Comparison of ENCODE assay signal across 9 cellular contexts in the genomic region with DNA sequence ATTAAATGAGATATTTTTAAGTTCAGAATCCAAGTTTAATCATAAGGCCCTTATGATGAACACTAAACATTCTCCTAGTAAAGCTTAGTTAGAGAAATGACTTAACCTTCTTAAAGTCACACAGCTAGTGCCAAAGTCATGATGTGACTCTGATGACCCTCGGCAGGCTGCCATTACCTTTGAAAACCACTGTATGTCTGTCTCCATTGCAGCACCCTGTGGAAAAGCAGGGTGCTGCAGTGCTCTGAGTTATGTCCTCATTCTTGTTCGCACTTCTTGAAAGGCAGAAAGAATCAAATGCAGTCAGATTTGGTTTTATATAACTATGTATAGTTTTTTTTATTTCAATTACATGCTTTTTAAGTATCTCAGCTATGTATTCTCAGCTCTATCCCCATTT.
DNase-seq lines count a peak whose midpoint lies in the region; ATAC-seq, FAIRE-seq and TF ChIP-seq lines count a peak whose summit lies in the region.
"Had no signal": no experiment of that assay in that cellular context is flagged by ENCODE, and none has a peak within 500 bp of the region (broad histone marks: within the 10 kb centered on the region; RNA-seq: fewer than 3 reads in every experiment).

No MANE protein-coding gene starts in this region.

- no peak overlapping the region for H3K4me2 ChIP-seq in GM12878 (ENCODE audit: control insufficient read depth, insufficient read depth)

- no peak overlapping the region for H3K4me3 Mint-ChIP-seq in stimulated activated naive B cell treated with anti-CD40 and anti-IgM and Interleukin-4, amounts not matched to agents 10 μg/mL and 1 μg/mL and 100 μg/mL, for 72 hours
- no peak overlapping the region for H3K4me3 Mint-ChIP-seq in progenitor cell of endocrine pancreas (ENCODE audit: low read depth)

- no peaks in the 10 kb centered on the region for H3K9me3 Mint-ChIP-seq in stimulated activated naive B cell treated with anti-CD40 and anti-IgM and Interleukin-4, amounts not matched to agents 10 μg/mL and 1 μg/mL and 100 μg/mL, for 72 hours
- no peaks in the 10 kb centered on the region for H3K9me3 Mint-ChIP-seq in progenitor cell of endocrine pancreas (ENCODE audit: low read depth)

- H3K27ac ChIP-seq in left ventricle myocardium inferior (replicated peaks), result no peak overlapping the region
- H3K27ac ChIP-seq in GM12878 (ENCODE audit: control insufficient read depth, insufficient read depth), result no peak overlapping the region
- H3K27ac ChIP-seq in substantia nigra (ENCODE audit: low read depth, low read length, poor library complexity, severe bottlenecking), result no peak overlapping the region

- WGBS in GM12878 (ENCODE audit: insufficient coverage, insufficient replicate concordance, low lambda C conversion rate, missing lambda C conversion rate), result 50% methylated on average over 2 of the region's 2 CpGs

- H3K27me3 ChIP-seq in left ventricle myocardium inferior (ENCODE audit: low read depth) (no peaks in the 10 kb centered on the region), GM12878 (replicated peaks in 1 of 2; ENCODE audit: control insufficient read depth in 2 of 2, insufficient read depth in 2 of 2, low read length in 1 of 2) (no peaks in the 10 kb centered on the region)

- no peaks in the 10 kb centered on the region for H4K20me1 ChIP-seq in GM12878 (ENCODE audit: control insufficient read depth, insufficient read depth)

- peaks cover 4 to 19% of the 10 kb centered on the region in 2 donors for H3K36me3 Mint-ChIP-seq in stimulated activated naive B cell treated with anti-CD40 and anti-IgM and Interleukin-4, amounts not matched to agents 10 μg/mL and 1 μg/mL and 100 μg/mL, for 72 hours
- H3K36me3 Mint-ChIP-seq in progenitor cell of endocrine pancreas (ENCODE audit: insufficient read depth), result no peaks in the 10 kb centered on the region

- POLR2A ChIA-PET in GM12878 (lab: Charles Lee), result no interaction called here

- RAD21 ChIA-PET in GM12878 (lab: Charles Lee; ENCODE audit: unreplicated experiment), result interaction anchor here (0.7 to 1.6 kb wide), 3 partner anchors 32 to 252 kb away, joined by 3 to 5 read pairs (median 4); no protein-coding TSS in a partner anchor

- no peak for TF ChIP-seq POLR2A in GM12878 (IDR thresholded peaks at IDR 0.05; ENCODE audit: low read depth, low read length)

- H3K4me1 Mint-ChIP-seq in stimulated activated naive B cell treated with anti-CD40 and anti-IgM and Interleukin-4, amounts not matched to agents 10 μg/mL and 1 μg/mL and 100 μg/mL, for 72 hours, result peaks cover 22 to 29% of the 10 kb centered on the region in 2 donors
- H3K4me1 Mint-ChIP-seq in progenitor cell of endocrine pancreas (ENCODE audit: low read depth), result no peaks in the 10 kb centered on the region

- H3K79me2 ChIP-seq in GM12878 (ENCODE audit: control insufficient read depth, insufficient read depth, low read length), result no peaks in the 10 kb centered on the region; the same call in 1 of the 2 replicates

- TF ChIP-seq RAD21 in GM12878 (IDR thresholded peaks at IDR 0.05; ENCODE audit: insufficient read depth, low read depth, low read length), result peak; percentile 71

- no peaks in the 10 kb centered on the region for H3K9me3 ChIP-seq in left ventricle myocardium inferior (replicated peaks)
- H3K9me3 ChIP-seq in GM12878 (replicated peaks; ENCODE audit: control insufficient read depth, insufficient read depth, low read length), result no peaks in the 10 kb centered on the region

- TF ChIP-seq EP300 in GM12878 (IDR thresholded peaks at IDR 0.05; ENCODE audit: borderline replicate concordance in 1 of 2, control insufficient read depth in 1 of 2, low read depth in 2 of 2, low read length in 2 of 2), result no peak

- peak; percentile 45 for TF ChIP-seq CTCF in left ventricle myocardium inferior (IDR thresholded peaks at IDR 0.05; ENCODE audit: borderline replicate concordance)
- TF ChIP-seq CTCF in GM12878 (IDR thresholded peaks at IDR 0.05 in 2 of 3, conservative IDR thresholded peaks at IDR 0.05 in 1 of 3; ENCODE audit: control insufficient read depth in 2 of 3, extremely low read depth in 1 of 3, insufficient read depth in 1 of 3, low read depth in 3 of 3, low read length in 3 of 3), result peak; percentile 28 to 51 (median 32); a peak in 3 of 6 replicates
- no peak for TF ChIP-seq CTCF in progenitor cell of endocrine pancreas (IDR thresholded peaks at IDR 0.05; ENCODE audit: unreplicated experiment)

- no TSS peak for BruUV-seq in GM12878 (replicated peaks; lab: Mats Ljungman, UMichigan)

- CTCF ChIA-PET in GM12878 (lab: Yijun Ruan, JAX), result interaction anchor here (1.0 to 2.0 kb wide), 6 partner anchors 9 to 247 kb away, joined by 3 to 7 read pairs (median 4); no protein-coding TSS in a partner anchor

- DNase-seq in left ventricle myocardium inferior, result no peak
- no peak for DNase-seq in cardiac septum (ENCODE audit: low spot score)
- DNase-seq in GM12878 (ENCODE audit: low read depth, low spot score), result no peak
- DNase-seq in stimulated activated naive B cell treated with anti-CD40 and anti-IgM and Interleukin-4, amounts not matched to agents 10 μg/mL and 1 μg/mL and 100 μg/mL, for 72 hours, result no peak
- DNase-seq in progenitor cell of endocrine pancreas (ENCODE audit: low spot score, unreplicated experiment), result no peak
- no peak for DNase-seq in substantia nigra (lab: John Stamatoyannopoulos, UW)
- no peak for DNase-seq in stimulated activated CD4-positive, alpha-beta T cell treated with anti-CD3 and anti-CD28 coated beads, Interleukin-12 subunit alpha, Interleukin-12 subunit beta, amount 100 ng/mL, for 4 hours
- DNase-seq: activated T-cell treated with anti-CD3 and anti-CD28 coated beads, Interleukin-2, amount 50 U/mL, for 1 hour had no signal

- intact Hi-C loops in left ventricle myocardium inferior (cut with micrococcal nuclease) (no loop called here), cardiac septum (cut with DNase I) (no loop called here), GM12878 (cut with micrococcal nuclease; ENCODE audit: unreplicated experiment) (no loop called here)

- H3K9ac ChIP-seq in GM12878 (ENCODE audit: control insufficient read depth, insufficient read depth, low read length), result no peak overlapping the region

- H3K36me3 ChIP-seq in left ventricle myocardium inferior (peaks cover 11% of the 10 kb centered on the region), GM12878 (ENCODE audit: control insufficient read depth in 2 of 2, insufficient read depth in 2 of 2, low read length in 1 of 2) (peaks cover 2 to 9% of the 10 kb centered on the region in 2 experiments; a peak in 3 of 4 replicates)

- FAIRE-seq in GM12878 (lab: Jason Lieb, UNC), result no peak

- H2AFZ ChIP-seq in GM12878 (ENCODE audit: control insufficient read depth, low read depth, low read length), result no peak overlapping the region

- no peak overlapping the region for H3K4me3 ChIP-seq in left ventricle myocardium inferior
- H3K4me3 ChIP-seq in GM12878, result no peak overlapping the region

- H3K27ac Mint-ChIP-seq in stimulated activated naive B cell treated with anti-CD40 and anti-IgM and Interleukin-4, amounts not matched to agents 10 μg/mL and 1 μg/mL and 100 μg/mL, for 72 hours, result no peak overlapping the region
- no peak overlapping the region for H3K27ac Mint-ChIP-seq in progenitor cell of endocrine pancreas

- ATAC-seq in HG03565 (IDR thresholded peaks at IDR 0.05; ENCODE audit: unreplicated experiment), result peak; percentile 29
- peak; percentile 64 for ATAC-seq in GM12878
- ATAC-seq in stimulated activated naive B cell treated with anti-CD40 and anti-IgM and Interleukin-4, amounts not matched to agents 10 μg/mL and 1 μg/mL and 100 μg/mL, for 72 hours (replicated peaks), result peak; percentile 59 to 64

- H3K27me3 Mint-ChIP-seq in stimulated activated naive B cell treated with anti-CD40 and anti-IgM and Interleukin-4, amounts not matched to agents 10 μg/mL and 1 μg/mL and 100 μg/mL, for 72 hours, result no peaks in the 10 kb centered on the region
- H3K27me3 Mint-ChIP-seq in progenitor cell of endocrine pancreas, result no peaks in the 10 kb centered on the region

- SMC1A ChIA-PET in GM12878 (lab: Charles Lee; ENCODE audit: uncharacterized antibody, unreplicated experiment), result interaction anchor here (0.6 to 2.0 kb wide), 11 partner anchors 9 to 249 kb away, joined by 3 to 7 read pairs (median 4); no protein-coding TSS in a partner anchor

- H3K4me1 ChIP-seq in left ventricle myocardium inferior (no peaks in the 10 kb centered on the region), GM12878 (ENCODE audit: control insufficient read depth, insufficient read depth, low read length) (peaks cover 15% of the 10 kb centered on the region)

- in situ Hi-C loops in GM12878 (cut with MboI), result no loop called here

TF ChIP-seq in GM12878, 131 proteins besides CTCF, POLR2A, EP300 and RAD21:
- TF ChIP-seq SMC3 (IDR thresholded peaks at IDR 0.05; ENCODE audit: borderline replicate concordance, low read length) (peak; percentile 16; the same call in 1 of the 2 replicates), YY1 (IDR thresholded peaks at IDR 0.05; ENCODE audit: low read depth, low read length) (peak; percentile 82), WRNIP1 (IDR thresholded peaks at IDR 0.05; ENCODE audit: borderline replicate concordance, low read depth, low read length) (no peak)
TF ChIP-seq in GM12878: peak in this region for 2.
